36 cellular contexts compared by ENCODE assay signal in genomic region chr6:158942349-158942748, GRCh38. TPM values are rescaled to one million over a fixed set of nuclear protein-coding genes. Genes with fewer than 3 reads are reported as not detected.
A peak's percentile ranks its signal among the peaks of the same experiment; 100 is the strongest.
DNase-seq lines count a peak whose midpoint lies in the region; ATAC-seq, FAIRE-seq and TF ChIP-seq lines count a peak whose summit lies in the region.
"Had no signal": no experiment of that assay in that cellular context is flagged by ENCODE, and none has a peak within 500 bp of the region (broad histone marks: within the 10 kb centered on the region; RNA-seq: fewer than 3 reads in every experiment).

No MANE protein-coding gene starts in this region.

- CTCF ChIA-PET in activated CD4-positive, alpha-beta T cell treated with anti-CD3 and anti-CD28 coated beads, Interleukin-2, amount 10 ng/mL, durations not matched to agents 7 days and 5 days (lab: Charles Lee): interaction anchor here (1.0 kb wide), 1 partner anchor 37 kb away, joined by 3 read pairs; no protein-coding TSS in a partner anchor
- CTCF ChIA-PET in HEK293 (lab: Yijun Ruan, JAX) (interaction anchor here (0.6 kb wide), 2 partner anchors 196 to 251 kb away, joined by 3 read pairs; no protein-coding TSS in a partner anchor), K562 (lab: Yijun Ruan, JAX; ENCODE audit: low intra/inter-chr PET ratio) (no interaction called here)

- H3K27ac Mint-ChIP-seq in activated CD4-positive, alpha-beta T cell treated with anti-CD3 and anti-CD28 coated beads, Interleukin-2, amount 10 ng/mL, durations not matched to agents 24 days and 14 days: no peak overlapping the region
- no peak overlapping the region for H3K27ac Mint-ChIP-seq in activated CD4-positive, alpha-beta T cell treated with anti-CD3 and anti-CD28 coated beads, Interleukin-2, amount 10 ng/mL, durations not matched to agents 7 days and 5 days
- H3K27ac Mint-ChIP-seq: B cell; CD14-positive monocyte; CD4-positive, alpha-beta T cell; CD8-positive, alpha-beta memory T cell; CD8-positive, alpha-beta T cell had no signal

- peaks cover 0 to 18% of the 10 kb centered on the region in 2 experiments; a peak in 3 of 5 replicates for H3K27me3 ChIP-seq in K562 (ENCODE audit: control insufficient read depth in 2 of 2, insufficient read depth in 2 of 2, low read length in 2 of 2)
- H3K27me3 ChIP-seq: BE2C had no signal

- no peak overlapping the region for H2AFZ ChIP-seq in K562 (ENCODE audit: low read depth, low read length)

- peaks cover 3% of the 10 kb centered on the region for H3K9me3 Mint-ChIP-seq in activated CD4-positive, alpha-beta T cell treated with anti-CD3 and anti-CD28 coated beads, Interleukin-2, amount 10 ng/mL, durations not matched to agents 24 days and 14 days
- peaks cover 3% of the 10 kb centered on the region for H3K9me3 Mint-ChIP-seq in activated CD4-positive, alpha-beta T cell treated with anti-CD3 and anti-CD28 coated beads, Interleukin-2, amount 10 ng/mL, durations not matched to agents 7 days and 5 days

- in situ Hi-C loops in K562 (cut with MboI): no loop called here

- POLR2A ChIA-PET in activated CD4-positive, alpha-beta T cell treated with anti-CD3 and anti-CD28 coated beads, Interleukin-2, amount 10 ng/mL, durations not matched to agents 7 days and 5 days (lab: Charles Lee): no interaction called here
- POLR2A ChIA-PET in HEK293 (lab: Yijun Ruan, JAX) (no interaction called here), K562 (lab: Yijun Ruan, JAX) (interaction anchor here (0.6 kb wide), 1 partner anchor 52 kb away, joined by 3 read pairs; no protein-coding TSS in a partner anchor)

- H3K9me3 ChIP-seq in HEK293 (ENCODE audit: control insufficient read depth, insufficient read depth, low read depth, low read length) (no peaks in the 10 kb centered on the region), K562 (replicated peaks; ENCODE audit: control insufficient read depth, insufficient read depth, low read depth, low read length) (no peaks in the 10 kb centered on the region)
- H3K9me3 ChIP-seq: A549, BE2C, Caco-2 had no signal

- no peak overlapping the region for H3K9ac ChIP-seq in K562 (ENCODE audit: insufficient read depth in 1 of 2, low read depth in 2 of 2, low read length in 2 of 2)
- H3K9ac ChIP-seq: BLaER1; BLaER1 treated with 17β-estradiol and CSF1 and Interleukin-3, amounts not matched to agents 10 nM and 100 nM had no signal

- BruUV-seq in K562 (replicated peaks; lab: Mats Ljungman, UMichigan): no TSS peak

- H3K4me1 Mint-ChIP-seq in activated CD4-positive, alpha-beta T cell treated with anti-CD3 and anti-CD28 coated beads, Interleukin-2, amount 10 ng/mL, durations not matched to agents 24 days and 14 days: peaks cover 10% of the 10 kb centered on the region
- peaks cover 15% of the 10 kb centered on the region for H3K4me1 Mint-ChIP-seq in activated CD4-positive, alpha-beta T cell treated with anti-CD3 and anti-CD28 coated beads, Interleukin-2, amount 10 ng/mL, durations not matched to agents 7 days and 5 days

- no peak for FAIRE-seq in K562 (lab: Jason Lieb, UNC)
- FAIRE-seq: A549, D721Med had no signal

- intact Hi-C loops in activated CD4-positive, alpha-beta T cell treated with anti-CD3 and anti-CD28 coated beads, Interleukin-2, amount 10 ng/mL, durations not matched to agents 24 days and 14 days (cut with micrococcal nuclease): no loop called here
- intact Hi-C loops in K562 (cut with micrococcal nuclease): no loop called here

- H3K27ac ChIP-seq in HEK293 (ENCODE audit: extremely low read depth, low read depth, low read length): no peak overlapping the region
- no peak overlapping the region for H3K27ac ChIP-seq in K562 (ENCODE audit: extremely low read depth, low read depth, low read length)
- H3K27ac ChIP-seq: 22Rv1; A549; BLaER1; BLaER1 treated with 17β-estradiol and CSF1 and Interleukin-3, amounts not matched to agents 10 nM and 100 nM; C4-2B had no signal

- H3K4me3 ChIP-seq in HEK293 (ENCODE audit: low read depth, low read length) (no peak overlapping the region), K562 (no peak overlapping the region)
- H3K4me3 ChIP-seq: A549; BLaER1; BLaER1 treated with 17β-estradiol and CSF1 and Interleukin-3, amounts not matched to agents 10 nM and 100 nM had no signal

- no peaks in the 10 kb centered on the region for H3K36me3 ChIP-seq in HEK293 (ENCODE audit: control insufficient read depth in 2 of 2, insufficient read depth in 1 of 2, low read length in 2 of 2)
- no peaks in the 10 kb centered on the region for H3K36me3 ChIP-seq in K562 (ENCODE audit: control insufficient read depth, insufficient read depth, low read length)
- H3K36me3 ChIP-seq: BE2C; BLaER1; BLaER1 treated with 17β-estradiol and CSF1 and Interleukin-3, amounts not matched to agents 10 nM and 100 nM had no signal

- no peaks in the 10 kb centered on the region for H4K20me1 ChIP-seq in K562 (replicated peaks; ENCODE audit: control insufficient read depth, insufficient read depth, low read length)
- H4K20me1 ChIP-seq: BLaER1; BLaER1 treated with 17β-estradiol and CSF1 and Interleukin-3, amounts not matched to agents 10 nM and 100 nM had no signal

- peak; percentile 27 for DNase-seq in NCI-H748 (lab: John Stamatoyannopoulos, UW; ENCODE audit: unreplicated experiment)
- no peak for DNase-seq in NCI-H748 treated with DMSO at 0.1 percent for 48 hours (lab: John Stamatoyannopoulos, UW)
- DNase-seq in activated CD4-positive, alpha-beta T cell treated with anti-CD3 and anti-CD28 coated beads, Interleukin-2, amount 10 ng/mL, durations not matched to agents 24 days and 14 days: peak; percentile 17
- DNase-seq in activated CD4-positive, alpha-beta T cell treated with anti-CD3 and anti-CD28 coated beads, Interleukin-2, amount 10 ng/mL, durations not matched to agents 7 days and 5 days: no peak
- no peak for DNase-seq in K562 (ENCODE audit: extremely low read depth in 1 of 4, low spot score in 3 of 4)
- DNase-seq in SW 1271 (lab: John Stamatoyannopoulos, UW): no peak
- no peak for DNase-seq in NOMO-1 (lab: John Stamatoyannopoulos, UW; ENCODE audit: unreplicated experiment in 2 of 2)
- DNase-seq: 8988T; ACHN; AML-193; BE2C; C1 segment of cervical spinal cord; Caco-2; Calu3; CD4-positive, alpha-beta memory T cell; CD4-positive, alpha-beta T cell; CD4-positive, CD25-positive, alpha-beta regulatory T cell; CD8-positive, alpha-beta memory T cell; CD8-positive, alpha-beta T cell; COR-L47; DMS 273 treated with DMSO at 0.1 percent for 48 hours; DMS153; DMS53; DMS79; DMS79 treated with DMSO at 0.1 percent for 48 hours; DND-41; EL had no signal

- no peak for TF ChIP-seq CTCF in HEK293 (tag by site-specific recombination; IDR thresholded peaks at IDR 0.05)
- TF ChIP-seq CTCF in K562 (IDR thresholded peaks at IDR 0.05 in 2 of 3, conservative IDR thresholded peaks at IDR 0.05 in 1 of 3; ENCODE audit: insufficient read depth in 2 of 3, low read depth in 1 of 3, low read length in 3 of 3): no peak

- ATAC-seq in K562: no peak
- ATAC-seq: A549; CD8-positive, alpha-beta T cell had no signal

- H3K4me2 ChIP-seq in K562 (ENCODE audit: insufficient read depth, low read length): no peak overlapping the region
- H3K4me2 ChIP-seq: A549; BLaER1; BLaER1 treated with 17β-estradiol and CSF1 and Interleukin-3, amounts not matched to agents 10 nM and 100 nM had no signal

- H3K4me1 ChIP-seq in HEK293 (ENCODE audit: control insufficient read depth, insufficient read depth, low read length) (no peaks in the 10 kb centered on the region), K562 (replicated peaks in 1 of 2; ENCODE audit: control insufficient read depth in 2 of 2, insufficient read depth in 2 of 2, low read length in 2 of 2) (peaks cover 0 to 17% of the 10 kb centered on the region in 2 experiments; a peak in 4 of 5 replicates)
- H3K4me1 ChIP-seq: A549, BE2C, Caco-2 had no signal

- TF ChIP-seq EP300 in K562 (IDR thresholded peaks at IDR 0.05; ENCODE audit: low read length): no peak

- TF ChIP-seq RAD21 in K562 (CRISPR knock-in tag; conservative IDR thresholded peaks at IDR 0.05 in 1 of 2, IDR thresholded peaks at IDR 0.05 in 1 of 2): no peak

- H3K27me3 Mint-ChIP-seq in activated CD4-positive, alpha-beta T cell treated with anti-CD3 and anti-CD28 coated beads, Interleukin-2, amount 10 ng/mL, durations not matched to agents 24 days and 14 days: peaks cover 26% of the 10 kb centered on the region
- H3K27me3 Mint-ChIP-seq in activated CD4-positive, alpha-beta T cell treated with anti-CD3 and anti-CD28 coated beads, Interleukin-2, amount 10 ng/mL, durations not matched to agents 7 days and 5 days: peaks cover 10% of the 10 kb centered on the region
- H3K27me3 Mint-ChIP-seq: B cell; CD4-positive, alpha-beta T cell had no signal

- no peaks in the 10 kb centered on the region for H3K9me1 ChIP-seq in K562 (ENCODE audit: control insufficient read depth, insufficient read depth, low read length)

- H3K4me3 Mint-ChIP-seq in activated CD4-positive, alpha-beta T cell treated with anti-CD3 and anti-CD28 coated beads, Interleukin-2, amount 10 ng/mL, durations not matched to agents 24 days and 14 days: no peak overlapping the region
- no peak overlapping the region for H3K4me3 Mint-ChIP-seq in activated CD4-positive, alpha-beta T cell treated with anti-CD3 and anti-CD28 coated beads, Interleukin-2, amount 10 ng/mL, durations not matched to agents 7 days and 5 days
- H3K4me3 Mint-ChIP-seq: B cell; CD14-positive monocyte; CD4-positive, alpha-beta memory T cell; CD4-positive, alpha-beta T cell; CD4-positive, CD25-positive, alpha-beta regulatory T cell; CD8-positive, alpha-beta memory T cell; CD8-positive, alpha-beta T cell had no signal

- H3K36me3 Mint-ChIP-seq in activated CD4-positive, alpha-beta T cell treated with anti-CD3 and anti-CD28 coated beads, Interleukin-2, amount 10 ng/mL, durations not matched to agents 24 days and 14 days (ENCODE audit: low read depth): peaks cover 5% of the 10 kb centered on the region
- peaks cover 3% of the 10 kb centered on the region for H3K36me3 Mint-ChIP-seq in activated CD4-positive, alpha-beta T cell treated with anti-CD3 and anti-CD28 coated beads, Interleukin-2, amount 10 ng/mL, durations not matched to agents 7 days and 5 days (ENCODE audit: low read depth)
- H3K36me3 Mint-ChIP-seq: CD14-positive monocyte; CD4-positive, CD25-positive, alpha-beta regulatory T cell; CD8-positive, alpha-beta T cell had no signal

- 34% methylated on average over 2 of the region's 2 CpGs for WGBS in K562 (ENCODE audit: insufficient coverage, low coverage, missing lambda C conversion rate)

- H3K79me2 ChIP-seq in K562 (ENCODE audit: control insufficient read depth, insufficient read depth, low read length): no peaks in the 10 kb centered on the region

- TF ChIP-seq POLR2A in K562 (conservative IDR thresholded peaks at IDR 0.05): no peak

RNA-seq across cellular contexts. Expression of gene RSPH3, which starts 57.7 kb away (rescaled TPM):
- 4.7 and 5.1 TPM in 2 replicates for total RNA-seq in activated CD4-positive, alpha-beta T cell treated with anti-CD3 and anti-CD28 coated beads, Interleukin-2, amount 10 ng/mL, durations not matched to agents 24 days and 14 days
- 1 to 10 TPM; 2.4 to 2.9 TPM for total RNA-seq in activated CD4-positive, alpha-beta T cell treated with anti-CD3 and anti-CD28 coated beads, Interleukin-2, amount 10 ng/mL, durations not matched to agents 7 days and 5 days
- total RNA-seq in K562 (2011; cell fraction: chromatin; rRNA removed; ENCODE audit: low replicate concordance): 1.7 TPM in 2 replicates
- total RNA-seq in K562 (2011; cell fraction: nucleolus; rRNA removed): 0.79 and 0.83 TPM in 2 replicates
- total RNA-seq in K562 (2011; cell fraction: nucleoplasm; rRNA removed): 0.88 and 5.3 TPM in 2 replicates
- total RNA-seq in K562 (2014; rRNA removed): 1.6 and 1.7 TPM in 2 replicates
- 1.8 and 1.9 TPM in 2 replicates for total RNA-seq in K562 (2014; rRNA removed; fragmentation: Illumina TruSeq; extraction: Trizol)
- total RNA-seq in K562 (2015; rRNA removed; fragmentation: Illumina TruSeq; extraction: Trizol): 2.0 and 2.3 TPM in 2 replicates
- total RNA-seq in K562 (2021): 2.6 and 2.9 TPM in 2 replicates
- 1.2 and 1.3 TPM in 2 replicates for polyA plus RNA-seq in K562 (2011; rRNA removed)
- polyA plus RNA-seq in K562 (2011; cell fraction: cytosol; rRNA removed): 0.60 and 1.4 TPM in 2 replicates
- 0.80 and 1.8 TPM in 2 replicates for polyA plus RNA-seq in K562 (2011; cell fraction: nucleus; rRNA removed)
- polyA plus RNA-seq in K562 (2012): 2.9 and 4.4 TPM in 2 replicates
- polyA plus RNA-seq in K562 (2014; fragmentation: Illumina TruSeq; extraction: Trizol): 1.3 and 2.1 TPM in 2 replicates
- polyA plus RNA-seq in K562 (2014; fragmentation: Nextera tagmentation; extraction: Ambion mirVana): under 1 TPM; 0.52 to 0.68 TPM
- polyA plus RNA-seq in K562 (2014; rRNA removed): 1.3 and 1.5 TPM in 2 replicates
- 2.1 and 3.6 TPM in 2 replicates for polyA minus RNA-seq in K562 (2011; rRNA and poly(A)+ RNA removed)
- polyA minus RNA-seq in K562 (2011; cell fraction: cytosol; rRNA and poly(A)+ RNA removed): 2.0 TPM in 2 replicates
- 0.78 and 1.1 TPM in 2 replicates for polyA minus RNA-seq in K562 (2011; cell fraction: nucleus; rRNA and poly(A)+ RNA removed)

Comparison
In these comparisons a context has a peak if more than half of its experiments do, and no peak if none do; other contexts are left out.
1. DNase-seq: peak in NCI-H748 (single experiment) and activated CD4-positive, alpha-beta T cell treated with anti-CD3 and anti-CD28 coated beads, Interleukin-2, amount 10 ng/mL, durations not matched to agents 24 days and 14 days (single experiment); none in NCI-H748 treated with DMSO at 0.1 percent for 48 hours (single experiment), activated CD4-positive, alpha-beta T cell treated with anti-CD3 and anti-CD28 coated beads, Interleukin-2, amount 10 ng/mL, durations not matched to agents 7 days and 5 days (single experiment), K562 (0 of 4), SW 1271 (0 of 2) and NOMO-1 (0 of 2).